In the genomic region with DNA sequence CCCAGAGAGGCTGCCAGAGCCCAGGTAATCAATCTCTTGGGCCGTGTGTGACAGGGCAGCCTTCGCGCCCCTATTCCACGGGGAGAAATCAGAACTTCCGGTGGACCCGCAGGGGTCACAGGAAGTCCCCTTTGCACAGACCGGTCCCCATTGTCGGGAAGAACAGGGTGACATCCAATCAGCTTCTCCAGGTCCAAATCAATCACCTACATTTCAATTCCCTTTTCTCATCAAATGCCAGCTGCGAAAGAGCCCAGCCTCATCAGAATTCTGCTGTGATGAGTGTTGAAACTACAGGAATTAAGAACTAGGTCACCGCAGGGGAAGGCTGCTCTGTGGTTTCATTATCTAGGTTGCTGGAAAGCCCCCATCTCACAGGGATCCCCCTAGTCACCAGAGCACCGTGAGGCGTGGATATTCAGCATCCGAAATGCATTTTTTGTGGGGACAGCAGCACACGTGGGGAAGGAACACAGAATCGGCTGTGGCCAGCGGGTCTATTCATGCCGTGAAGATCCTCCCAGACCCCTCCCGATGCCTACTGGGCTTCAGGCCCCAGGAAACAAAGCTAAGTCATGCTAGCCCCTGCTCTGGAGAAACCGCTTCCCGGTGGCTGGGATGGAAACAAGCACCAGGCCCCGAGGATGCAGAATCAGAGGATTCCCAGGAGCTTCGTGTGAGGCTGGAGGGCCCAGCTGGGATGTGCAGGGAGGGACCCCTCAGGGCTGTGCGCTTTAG, we compare ENCODE assay signal across 8 cellular contexts.
A peak's percentile ranks its signal among the peaks of the same experiment; 100 is the strongest.
DNase-seq lines count a peak whose midpoint lies in the region; ATAC-seq and FAIRE-seq lines count a peak whose summit lies in the region.

No MANE protein-coding gene starts in this region.

- ATAC-seq in Right ventricle myocardium superior (ENCODE audit: poor library complexity) (peak; percentile 33), HG03442 (IDR thresholded peaks at IDR 0.05; ENCODE audit: unreplicated experiment) (peak; percentile 81)
- peak; percentile 97 for ATAC-seq in stimulated activated naive CD8-positive, alpha-beta T cell treated with anti-CD3 and anti-CD28 coated beads, Interleukin-15, amount 100 ng/mL, for 72 hours

- DNase-seq in Right ventricle myocardium superior (no peak), cardiac septum (ENCODE audit: low spot score) (no peak), activated T-helper 1 cell treated with Interleukin-2 at 50 U/mL for 16 hours (ENCODE audit: low read depth) (peak; percentile 31), midbrain (lab: John Stamatoyannopoulos, UW) (peak; percentile 70), HTR-8/SVneo (ENCODE audit: insufficient read length, low spot score) (no peak), OCI-M2 (lab: John Stamatoyannopoulos, UW; ENCODE audit: unreplicated experiment) (no peak)
- DNase-seq in stimulated activated naive CD8-positive, alpha-beta T cell treated with anti-CD3 and anti-CD28 coated beads, Interleukin-15, amount 100 ng/mL, for 72 hours: peak; percentile 58 to 81

- intact Hi-C loops in Right ventricle myocardium superior (cut with DNase I): no loop called here
- intact Hi-C loops in cardiac septum (cut with DNase I): no loop called here

- H3K4me1 Mint-ChIP-seq in stimulated activated naive CD8-positive, alpha-beta T cell treated with anti-CD3 and anti-CD28 coated beads, Interleukin-15, amount 100 ng/mL, for 72 hours: peaks cover 55% of the 10 kb centered on the region

- FAIRE-seq in HTR-8/SVneo (lab: Jason Lieb, UNC): no peak

- H3K27me3 Mint-ChIP-seq in stimulated activated naive CD8-positive, alpha-beta T cell treated with anti-CD3 and anti-CD28 coated beads, Interleukin-15, amount 100 ng/mL, for 72 hours: peaks cover 15% of the 10 kb centered on the region

- no peaks in the 10 kb centered on the region for H3K9me3 Mint-ChIP-seq in stimulated activated naive CD8-positive, alpha-beta T cell treated with anti-CD3 and anti-CD28 coated beads, Interleukin-15, amount 100 ng/mL, for 72 hours

- peak overlapping the region; percentile 78 to 81 for H3K4me3 Mint-ChIP-seq in stimulated activated naive CD8-positive, alpha-beta T cell treated with anti-CD3 and anti-CD28 coated beads, Interleukin-15, amount 100 ng/mL, for 72 hours

- peak overlapping the region; percentile 81 to 95 for H3K27ac Mint-ChIP-seq in stimulated activated naive CD8-positive, alpha-beta T cell treated with anti-CD3 and anti-CD28 coated beads, Interleukin-15, amount 100 ng/mL, for 72 hours

Comparison
In these comparisons a context has a peak if more than half of its experiments do, and no peak if none do; other contexts are left out.
1. ATAC-seq: peak in every context shown above with its lines; median percentile 97 in stimulated activated naive CD8-positive, alpha-beta T cell treated with anti-CD3 and anti-CD28 coated beads, Interleukin-15, amount 100 ng/mL, for 72 hours; 81 in HG03442; 33 in Right ventricle myocardium superior.
2. DNase-seq: peak in activated T-helper 1 cell treated with Interleukin-2 at 50 U/mL for 16 hours (single experiment), midbrain (single experiment) and stimulated activated naive CD8-positive, alpha-beta T cell treated with anti-CD3 and anti-CD28 coated beads, Interleukin-15, amount 100 ng/mL, for 72 hours (2 of 2); none in Right ventricle myocardium superior (single experiment), cardiac septum (single experiment), HTR-8/SVneo (single experiment) and OCI-M2 (single experiment).